ENCODE assay signal across 11 cellular contexts in genomic region chr18:21456428-21457178, GRCh38.
"Had no signal": no experiment of that assay in that cellular context is flagged by ENCODE, and none has a peak within 500 bp of the region (broad histone marks: within the 10 kb centered on the region; RNA-seq: fewer than 3 reads in every experiment).

No MANE protein-coding gene starts in this region.

- ATAC-seq: activated T-cell treated with anti-CD3 and anti-CD28 coated beads, Interleukin-2, amount 50 U/mL, for 4 hours; lower lobe of right lung; pancreas; stimulated activated memory B cell treated with anti-CD40 and anti-IgM and Interleukin-4, amounts not matched to agents 10 μg/mL and 1 μg/mL and 100 μg/mL, for 72 hours had no signal

- H3K27ac ChIP-seq: hepatocyte, lower lobe of right lung, pancreas, WERI-Rb-1 had no signal

- H3K4me1 ChIP-seq: lower lobe of right lung, pancreas had no signal

- H3K36me3 ChIP-seq: lower lobe of right lung, pancreas, tibial artery, WERI-Rb-1 had no signal

- DNase-seq: activated CD4-positive, alpha-beta memory T cell treated with anti-CD3 and anti-CD28 coated beads, Interleukin-2, amount 10 ng/mL, durations not matched to agents 7 days and 5 days; activated effector memory CD4-positive, alpha-beta T cell treated with anti-CD3 and anti-CD28 coated beads, Interleukin-2, amount 50 U/mL, for 16 hours; activated T-cell treated with anti-CD3 and anti-CD28 coated beads, Interleukin-2, amount 50 U/mL, for 4 hours; caudate nucleus; erythroblast; lower lobe of right lung; pancreas; tibial artery; WERI-Rb-1 had no signal

- H3K27me3 ChIP-seq: hepatocyte, pancreas, tibial artery had no signal

- H3K4me3 ChIP-seq: hepatocyte, lower lobe of right lung, pancreas, tibial artery had no signal

- H3K9me3 ChIP-seq: lower lobe of right lung, pancreas, tibial artery had no signal
